Comparison of ENCODE assay signal across 27 cellular contexts in genomic region chr2:124815386-124815785, GRCh38.
"Had no signal": no experiment of that assay in that cellular context is flagged by ENCODE, and none has a peak within 500 bp of the region (broad histone marks: within the 10 kb centered on the region; RNA-seq: fewer than 3 reads in every experiment).

No MANE protein-coding gene starts in this region.

- DNase-seq: activated CD4-positive, alpha-beta T cell treated with anti-CD3 and anti-CD28 coated beads for 36 hours; activated CD4-positive, alpha-beta T cell treated with anti-CD3 and anti-CD28 coated beads, Interleukin-2, amount 50 U/mL, for 4 hours; activated CD8-positive, alpha-beta memory T cell treated with anti-CD3 and anti-CD28 coated beads, Interleukin-2, amount 50 U/mL, for 48 hours; activated CD8-positive, alpha-beta T cell treated with anti-CD3 and anti-CD28 coated beads, Interleukin-2, amount 10 ng/mL, durations not matched to agents 7 days and 5 days; activated effector memory CD4-positive, alpha-beta T cell treated with Interleukin-2 at 50 U/mL for 16 hours; activated naive CD4-positive, alpha-beta T cell; activated T-cell treated with anti-CD3 and anti-CD28 coated beads, Interleukin-2, amount 50 U/mL, for 1 hour; amygdala; brain microvascular endothelial cell; cerebellar nuclear complex; KG1; NCI-H1092; NCI-H1417; NCI-H1694; NCI-H2029; NCI-H2107; NCI-H510A treated with DMSO at 0.1 percent for 48 hours; NCI-H69; PC-9; SHP77 treated with DMSO at 0.1 percent for 48 hours; T-cell; T-helper 2 cell; T1000 had no signal

- H3K27ac Mint-ChIP-seq: activated CD4-positive, alpha-beta T cell treated with anti-CD3 and anti-CD28 coated beads for 36 hours; activated CD8-positive, alpha-beta T cell treated with anti-CD3 and anti-CD28 coated beads, Interleukin-2, amount 10 ng/mL, durations not matched to agents 7 days and 5 days; activated naive CD4-positive, alpha-beta T cell treated with anti-CD3 and anti-CD28 coated beads, Interleukin-2, amount 50 U/mL, for 24 hours; activated T-helper 1 cell treated with anti-CD3 and anti-CD28 coated beads, Interleukin-12 subunit alpha, Interleukin-12 subunit beta, Interleukin-2, Interleukin-4 antibody, amounts not matched to agents 30 ng/mL and 10 ng/mL and 1 ng/mL, durations not matched to agents 14 hours and 24 hours and 36 hours; T-cell had no signal

- H3K4me3 ChIP-seq: cardiac muscle cell, PC-9 had no signal

- H3K36me3 ChIP-seq: brain microvascular endothelial cell, cardiac muscle cell had no signal

- H3K27ac ChIP-seq: brain microvascular endothelial cell, cardiac muscle cell, PC-9, VCaP had no signal

- H3K4me3 Mint-ChIP-seq: activated CD4-positive, alpha-beta T cell treated with anti-CD3 and anti-CD28 coated beads for 36 hours; activated CD8-positive, alpha-beta T cell treated with anti-CD3 and anti-CD28 coated beads, Interleukin-2, amount 10 ng/mL, durations not matched to agents 7 days and 5 days; activated naive CD4-positive, alpha-beta T cell treated with anti-CD3 and anti-CD28 coated beads, Interleukin-2, amount 50 U/mL, for 24 hours; activated T-helper 1 cell treated with anti-CD3 and anti-CD28 coated beads, Interleukin-12 subunit alpha, Interleukin-12 subunit beta, Interleukin-2, Interleukin-4 antibody, amounts not matched to agents 30 ng/mL and 10 ng/mL and 1 ng/mL, durations not matched to agents 14 hours and 24 hours and 36 hours; T-cell had no signal

- H3K27me3 Mint-ChIP-seq: activated CD4-positive, alpha-beta T cell treated with anti-CD3 and anti-CD28 coated beads for 36 hours; activated naive CD4-positive, alpha-beta T cell treated with anti-CD3 and anti-CD28 coated beads, Interleukin-2, amount 50 U/mL, for 24 hours; T-cell had no signal

- ATAC-seq: activated CD4-positive, alpha-beta T cell treated with anti-CD3 and anti-CD28 coated beads for 36 hours; activated CD8-positive, alpha-beta T cell treated with anti-CD3 and anti-CD28 coated beads, Interleukin-2, amount 10 ng/mL, durations not matched to agents 7 days and 5 days; T-cell had no signal

- H3K27me3 ChIP-seq: brain microvascular endothelial cell, cardiac muscle cell had no signal

- H3K4me1 Mint-ChIP-seq: activated CD4-positive, alpha-beta T cell treated with anti-CD3 and anti-CD28 coated beads for 36 hours; activated naive CD4-positive, alpha-beta T cell treated with anti-CD3 and anti-CD28 coated beads, Interleukin-2, amount 50 U/mL, for 24 hours; T-cell had no signal

- H3K9me3 Mint-ChIP-seq: activated T-helper 1 cell treated with anti-CD3 and anti-CD28 coated beads, Interleukin-12 subunit alpha, Interleukin-12 subunit beta, Interleukin-2, Interleukin-4 antibody, amounts not matched to agents 30 ng/mL and 10 ng/mL and 1 ng/mL, durations not matched to agents 14 hours and 24 hours and 36 hours had no signal

- H3K36me3 Mint-ChIP-seq: activated naive CD4-positive, alpha-beta T cell treated with anti-CD3 and anti-CD28 coated beads, Interleukin-2, amount 50 U/mL, for 24 hours; T-cell had no signal
